Comparison of ENCODE assay signal across 28 cellular contexts in genomic region chr11:133746663-133747306, GRCh38.
"Had no signal": no experiment of that assay in that cellular context is flagged by ENCODE, and none has a peak within 500 bp of the region (broad histone marks: within the 10 kb centered on the region; RNA-seq: fewer than 3 reads in every experiment).

No MANE protein-coding gene starts in this region.

- H2AFZ ChIP-seq: hepatocyte had no signal

- H3K79me2 ChIP-seq: hepatocyte had no signal

- H3K4me3 ChIP-seq: esophagus squamous epithelium, hepatocyte, prostate gland, sigmoid colon, stomach, tibial artery, upper lobe of right lung had no signal

- H3K9me3 Mint-ChIP-seq: activated B cell treated with CpG ODN at 0.5 μM for 24 hours; activated naive CD4-positive, alpha-beta T cell treated with anti-CD3 and anti-CD28 coated beads for 36 hours; activated naive CD8-positive, alpha-beta T cell treated with anti-CD3 and anti-CD28 coated beads, Interleukin-2, amount 10 ng/mL, durations not matched to agents 7 days and 5 days; activated T-helper 1 cell treated with anti-CD3 and anti-CD28 coated beads, Interleukin-12 subunit alpha, Interleukin-12 subunit beta, Interleukin-2, Interleukin-4 antibody, amounts not matched to agents 30 ng/mL and 10 ng/mL and 1 ng/mL, durations not matched to agents 14 hours and 24 hours and 36 hours; dendritic cell treated with granulocyte-macrophage colony-stimulating factor and Interleukin-4, amounts not matched to agents 40 ng/mL and 50 ng/mL, for 4 days; nephron had no signal

- H3K4me3 Mint-ChIP-seq: activated B cell treated with CpG ODN at 0.5 μM for 24 hours; activated naive CD4-positive, alpha-beta T cell treated with anti-CD3 and anti-CD28 coated beads for 36 hours; activated naive CD8-positive, alpha-beta T cell treated with anti-CD3 and anti-CD28 coated beads, Interleukin-2, amount 10 ng/mL, durations not matched to agents 7 days and 5 days; activated T-helper 1 cell treated with anti-CD3 and anti-CD28 coated beads, Interleukin-12 subunit alpha, Interleukin-12 subunit beta, Interleukin-2, Interleukin-4 antibody, amounts not matched to agents 30 ng/mL and 10 ng/mL and 1 ng/mL, durations not matched to agents 14 hours and 24 hours and 36 hours; dendritic cell treated with granulocyte-macrophage colony-stimulating factor and Interleukin-4, amounts not matched to agents 40 ng/mL and 50 ng/mL, for 4 days; nephron; stimulated activated memory B cell treated with anti-CD40 and anti-IgM and Interleukin-4, amounts not matched to agents 10 μg/mL and 1 μg/mL and 100 μg/mL, for 72 hours had no signal

- H3K36me3 Mint-ChIP-seq: activated naive CD8-positive, alpha-beta T cell treated with anti-CD3 and anti-CD28 coated beads, Interleukin-2, amount 10 ng/mL, durations not matched to agents 7 days and 5 days; stimulated activated memory B cell treated with anti-CD40 and anti-IgM and Interleukin-4, amounts not matched to agents 10 μg/mL and 1 μg/mL and 100 μg/mL, for 72 hours had no signal

- DNase-seq: activated B cell treated with CpG ODN at 0.5 μM for 24 hours; activated CD8-positive, alpha-beta memory T cell treated with anti-CD3 and anti-CD28 coated beads for 24 hours; activated effector memory CD4-positive, alpha-beta T cell treated with anti-CD3 and anti-CD28 coated beads, Interleukin-2, amount 50 U/mL, for 16 hours; activated naive CD4-positive, alpha-beta T cell treated with anti-CD3 and anti-CD28 coated beads for 36 hours; activated naive CD8-positive, alpha-beta T cell treated with anti-CD3 and anti-CD28 coated beads, Interleukin-2, amount 10 ng/mL, durations not matched to agents 7 days and 5 days; brain microvascular endothelial cell; effector CD4-positive, alpha-beta T cell; esophagus squamous epithelium; foreskin melanocyte; islet precursor cell; mammary epithelial cell; retina; sigmoid colon; small intestine; stimulated activated CD4-positive, alpha-beta T cell treated with anti-CD3 and anti-CD28 coated beads, Interleukin-4, amount 100 ng/mL, for 24 hours; stomach; T-helper 1 cell; T-helper 9 cell; tibial artery; upper lobe of right lung had no signal

- FAIRE-seq: astrocyte, small intestine had no signal

- H3K27me3 Mint-ChIP-seq: activated B cell treated with CpG ODN at 0.5 μM for 24 hours; dendritic cell treated with granulocyte-macrophage colony-stimulating factor and Interleukin-4, amounts not matched to agents 40 ng/mL and 50 ng/mL, for 4 days had no signal

- H3K27ac ChIP-seq: brain microvascular endothelial cell, esophagus squamous epithelium, hepatocyte, neutrophil, prostate gland, sigmoid colon, stomach, tibial artery, upper lobe of right lung had no signal

- H3K4me1 ChIP-seq: esophagus squamous epithelium, prostate gland, sigmoid colon, stomach, tibial artery, upper lobe of right lung had no signal

- H3K9me3 ChIP-seq: esophagus squamous epithelium, neutrophil, prostate gland, sigmoid colon, tibial artery, upper lobe of right lung had no signal

- H3K36me3 ChIP-seq: brain microvascular endothelial cell, esophagus squamous epithelium, neutrophil, prostate gland, sigmoid colon, stomach, tibial artery, upper lobe of right lung had no signal

- ATAC-seq: stimulated activated memory B cell treated with anti-CD40 and anti-IgM and Interleukin-4, amounts not matched to agents 10 μg/mL and 1 μg/mL and 100 μg/mL, for 72 hours had no signal

- H3K27me3 ChIP-seq: brain microvascular endothelial cell, hepatocyte, neutrophil, tibial artery, upper lobe of right lung had no signal

- H3K27ac Mint-ChIP-seq: activated B cell treated with CpG ODN at 0.5 μM for 24 hours; activated naive CD4-positive, alpha-beta T cell treated with anti-CD3 and anti-CD28 coated beads for 36 hours; activated naive CD8-positive, alpha-beta T cell treated with anti-CD3 and anti-CD28 coated beads, Interleukin-2, amount 10 ng/mL, durations not matched to agents 7 days and 5 days; activated T-helper 1 cell treated with anti-CD3 and anti-CD28 coated beads, Interleukin-12 subunit alpha, Interleukin-12 subunit beta, Interleukin-2, Interleukin-4 antibody, amounts not matched to agents 30 ng/mL and 10 ng/mL and 1 ng/mL, durations not matched to agents 14 hours and 24 hours and 36 hours; dendritic cell treated with granulocyte-macrophage colony-stimulating factor and Interleukin-4, amounts not matched to agents 40 ng/mL and 50 ng/mL, for 4 days; nephron; stimulated activated memory B cell treated with anti-CD40 and anti-IgM and Interleukin-4, amounts not matched to agents 10 μg/mL and 1 μg/mL and 100 μg/mL, for 72 hours had no signal

- H3K4me2 ChIP-seq: hepatocyte had no signal

- H3K4me1 Mint-ChIP-seq: activated B cell treated with CpG ODN at 0.5 μM for 24 hours; activated naive CD8-positive, alpha-beta T cell treated with anti-CD3 and anti-CD28 coated beads, Interleukin-2, amount 10 ng/mL, durations not matched to agents 7 days and 5 days; stimulated activated memory B cell treated with anti-CD40 and anti-IgM and Interleukin-4, amounts not matched to agents 10 μg/mL and 1 μg/mL and 100 μg/mL, for 72 hours had no signal
